In genomic region chr7:7257899-7258692, GRCh38 we compare ENCODE assay signal across 8 cellular contexts.
DNase-seq lines count a peak whose midpoint lies in the region; ATAC-seq and TF ChIP-seq lines count a peak whose summit lies in the region.

No MANE protein-coding gene starts in this region.

- no peak for DNase-seq in activated naive CD4-positive, alpha-beta T cell treated with anti-CD3 and anti-CD28 coated beads for 36 hours
- DNase-seq in activated naive CD4-positive, alpha-beta T cell (lab: John Stamatoyannopoulos, UW), result no peak
- DNase-seq in SKM-1 (lab: John Stamatoyannopoulos, UW; ENCODE audit: unreplicated experiment) (peak; percentile 44), natural killer cell (peak; percentile 24), anterior cingulate cortex (lab: John Stamatoyannopoulos, UW) (no peak), GM03348 (ENCODE audit: low spot score) (no peak), RKO (ENCODE audit: low spot score) (no peak)

- no peak overlapping the region for H3K4me3 Mint-ChIP-seq in activated naive CD4-positive, alpha-beta T cell treated with anti-CD3 and anti-CD28 coated beads for 36 hours
- H3K4me3 Mint-ChIP-seq in natural killer cell, result peak overlapping the region; percentile 84

- ATAC-seq in HG02943 (IDR thresholded peaks at IDR 0.05; ENCODE audit: low read depth, unreplicated experiment), result peak; percentile 79
- ATAC-seq in natural killer cell, result peak; percentile 73 to 86 (median 84)

- intact Hi-C loops in activated naive CD4-positive, alpha-beta T cell treated with anti-CD3 and anti-CD28 coated beads for 36 hours (cut with micrococcal nuclease), result loop anchor here (1.0 kb wide), 1 partner anchor 76 kb away; the partner anchor contains the start of gene C1GALT1
- intact Hi-C loops in natural killer cell (cut with micrococcal nuclease), result loop anchor here (1.0 to 5.0 kb wide), 3 partner anchors 36 to 869 kb away; partner anchors contain the start of gene C1GALT1

- H3K4me1 Mint-ChIP-seq in activated naive CD4-positive, alpha-beta T cell treated with anti-CD3 and anti-CD28 coated beads for 36 hours (ENCODE audit: low read depth), result peaks cover 24% of the 10 kb centered on the region
- peaks cover 51 to 66% of the 10 kb centered on the region in 2 donors for H3K4me1 Mint-ChIP-seq in natural killer cell

- no peaks in the 10 kb centered on the region for H3K9me3 Mint-ChIP-seq in activated naive CD4-positive, alpha-beta T cell treated with anti-CD3 and anti-CD28 coated beads for 36 hours
- H3K9me3 Mint-ChIP-seq in natural killer cell, result no peaks in the 10 kb centered on the region

- TF ChIP-seq CTCF in natural killer cell (IDR thresholded peaks at IDR 0.05), result no peak

- peaks cover 7% of the 10 kb centered on the region for H3K36me3 Mint-ChIP-seq in activated naive CD4-positive, alpha-beta T cell treated with anti-CD3 and anti-CD28 coated beads for 36 hours (ENCODE audit: low read depth)
- no peaks in the 10 kb centered on the region for H3K36me3 Mint-ChIP-seq in natural killer cell

- CTCF ChIA-PET in activated naive CD4-positive, alpha-beta T cell treated with anti-CD3 and anti-CD28 coated beads for 36 hours (lab: Charles Lee), result interaction anchor here (1.0 to 1.3 kb wide), 2 partner anchors 28 to 154 kb away, joined by 3 read pairs; no protein-coding TSS in a partner anchor

- H3K27ac Mint-ChIP-seq in activated naive CD4-positive, alpha-beta T cell treated with anti-CD3 and anti-CD28 coated beads for 36 hours, result peak overlapping the region; percentile 64
- peak overlapping the region; percentile 90 to 94 for H3K27ac Mint-ChIP-seq in natural killer cell

- H3K27me3 Mint-ChIP-seq in activated naive CD4-positive, alpha-beta T cell treated with anti-CD3 and anti-CD28 coated beads for 36 hours (ENCODE audit: low read depth), result no peaks in the 10 kb centered on the region
- no peaks in the 10 kb centered on the region for H3K27me3 Mint-ChIP-seq in natural killer cell (ENCODE audit: low read depth in 2 of 2)

Comparison
In these comparisons a context has a peak if more than half of its experiments do, and no peak if none do; other contexts are left out.
1. DNase-seq: peak in SKM-1 (single experiment) and natural killer cell (single experiment); none in activated naive CD4-positive, alpha-beta T cell treated with anti-CD3 and anti-CD28 coated beads for 36 hours (single experiment), activated naive CD4-positive, alpha-beta T cell (0 of 4), anterior cingulate cortex (0 of 58), GM03348 (single experiment) and RKO (single experiment).